9 cellular contexts compared by ENCODE assay signal in genomic region chr1:9069324-9070100, GRCh38. TPM values are rescaled to one million over a fixed set of nuclear protein-coding genes. Genes with fewer than 3 reads are reported as not detected.
DNase-seq lines count a peak whose midpoint lies in the region; ATAC-seq and TF ChIP-seq lines count a peak whose summit lies in the region.
"Had no signal": no experiment of that assay in that cellular context is flagged by ENCODE, and none has a peak within 500 bp of the region (broad histone marks: within the 10 kb centered on the region; RNA-seq: fewer than 3 reads in every experiment).

Gene SLC2A5, minus strand, starts transcription at chr1:9069635. Its CDS starts 99 bp downstream, at chr1:9069536.

- DNase-seq in GM12864 (ENCODE audit: low read depth) = peak; percentile 89
- peak in 1 of 2 donors; percentile 27 for DNase-seq in ascending aorta (ENCODE audit: low spot score in 2 of 2)
- DNase-seq in foreskin keratinocyte = no peak
- DNase-seq in NCI-H1930 (lab: John Stamatoyannopoulos, UW) = no peak
- DNase-seq in DMS114 treated with DMSO at 0.1 percent for 48 hours (lab: John Stamatoyannopoulos, UW; ENCODE audit: unreplicated experiment) = no peak

- H3K9me3 ChIP-seq in ascending aorta = no peaks in the 10 kb centered on the region
- H3K9me3 ChIP-seq in mucosa of rectum (ENCODE audit: control insufficient read depth in 2 of 2, low read length in 2 of 2) = no peaks in the 10 kb centered on the region

- TF ChIP-seq CTCF in GM12864 (IDR thresholded peaks at IDR 0.05; ENCODE audit: low read depth, low read length, missing control alignments) (peak; percentile 8), ascending aorta (IDR thresholded peaks at IDR 0.05) (no peak), foreskin keratinocyte (conservative IDR thresholded peaks at IDR 0.05) (no peak)

- H3K36me3 ChIP-seq in ascending aorta (no peaks in the 10 kb centered on the region), mucosa of rectum (ENCODE audit: control insufficient read depth in 2 of 2, insufficient read depth in 2 of 2, low read length in 2 of 2) (no peaks in the 10 kb centered on the region)

- peaks cover 0 to 10% of the 10 kb centered on the region in 2 donors for H3K4me1 ChIP-seq in ascending aorta
- H3K4me1 ChIP-seq in mucosa of rectum (ENCODE audit: control insufficient read depth in 2 of 2, insufficient read depth in 2 of 2, low read length in 2 of 2) = peaks cover 8 to 12% of the 10 kb centered on the region in 2 donors
- peaks cover 4% of the 10 kb centered on the region for H3K4me1 ChIP-seq in foreskin keratinocyte

- ATAC-seq in GM21447 (IDR thresholded peaks at IDR 0.05; ENCODE audit: unreplicated experiment) (peak; percentile 93), HG03565 (IDR thresholded peaks at IDR 0.05; ENCODE audit: unreplicated experiment) (peak; percentile 84), foreskin keratinocyte (no peak)

- intact Hi-C loops in ascending aorta (cut with DNase I) = no loop called here

- H3K27ac ChIP-seq in ascending aorta = peak within 1 kb of the TSS; percentile 2 to 48
- peak within 1 kb of the TSS; percentile 54 to 68 for H3K27ac ChIP-seq in mucosa of rectum (ENCODE audit: low read depth in 2 of 2, low read length in 2 of 2)
- no peak within 1 kb of the TSS for H3K27ac ChIP-seq in foreskin keratinocyte
- H3K27ac ChIP-seq: epithelial cell of prostate had no signal

- H3K9ac ChIP-seq in mucosa of rectum (ENCODE audit: low read depth in 1 of 2, low read length in 2 of 2) = peak within 1 kb of the TSS; percentile 26 to 41

- H3K27me3 ChIP-seq in ascending aorta (no peaks in the 10 kb centered on the region), mucosa of rectum (ENCODE audit: control insufficient read depth in 2 of 2, insufficient read depth in 2 of 2, low read length in 2 of 2) (no peaks in the 10 kb centered on the region), foreskin keratinocyte (no peaks in the 10 kb centered on the region)

- peak within 1 kb of the TSS; percentile 63 for H3K4me3 ChIP-seq in GM12864 (ENCODE audit: low read depth, low read length)
- peak within 1 kb of the TSS in 1 of 2 donors; percentile 55 for H3K4me3 ChIP-seq in ascending aorta
- H3K4me3 ChIP-seq in mucosa of rectum (ENCODE audit: low read length in 2 of 2) = peak within 1 kb of the TSS; percentile 57 to 64

RNA-seq across cellular contexts. Expression of gene SLC2A5, which starts in this region (rescaled TPM):
- total RNA-seq in ascending aorta (13.9 TPM), foreskin keratinocyte (0.11 and 0.14 TPM in 2 replicates)
- 0.06 and 0.07 TPM in 2 replicates for polyA plus RNA-seq in foreskin keratinocyte

Comparison
In these comparisons a context has a peak if more than half of its experiments do, and no peak if none do; other contexts are left out.
1. RNA of gene SLC2A5 (total RNA-seq): 13.9 TPM in ascending aorta (single experiment); 0.11 to 0.14 TPM in foreskin keratinocyte; every median in the first group is over 10 times any median in the second.